ENCODE assay signal across 8 cellular contexts in genomic region chr1:3148171-3148570, GRCh38.
"Had no signal": no experiment of that assay in that cellular context is flagged by ENCODE, and none has a peak within 500 bp of the region (broad histone marks: within the 10 kb centered on the region; RNA-seq: fewer than 3 reads in every experiment).

No MANE protein-coding gene starts in this region.

- H3K36me3 ChIP-seq: HAP-1 had no signal

- H3K4me3 ChIP-seq: GM23248, GM23338, HAP-1 had no signal

- H3K9ac ChIP-seq: GM23248 had no signal

- H3K27ac ChIP-seq: GM23248 had no signal

- H3K4me1 ChIP-seq: HAP-1 had no signal

- H3K4me2 ChIP-seq: GM23338 had no signal

- H3K9me3 ChIP-seq: HAP-1 had no signal

- H2AFZ ChIP-seq: GM23248, GM23338 had no signal

- DNase-seq: GM23248, GOT3, H7, H9, HCEC 1CT, HFFc6 had no signal
